13 cellular contexts compared by ENCODE assay signal in genomic region chr6:7647504-7647903, GRCh38. TPM values are rescaled to one million over a fixed set of nuclear protein-coding genes. Genes with fewer than 3 reads are reported as not detected.
DNase-seq lines count a peak whose midpoint lies in the region; ATAC-seq and TF ChIP-seq lines count a peak whose summit lies in the region.
"Had no signal": no experiment of that assay in that cellular context is flagged by ENCODE, and none has a peak within 500 bp of the region (broad histone marks: within the 10 kb centered on the region; RNA-seq: fewer than 3 reads in every experiment).

No MANE protein-coding gene starts in this region.

- DNase-seq in GM13976 (ENCODE audit: low spot score) (peak; percentile 43), OCI-M2 (lab: John Stamatoyannopoulos, UW; ENCODE audit: unreplicated experiment) (no peak), hippocampal formation (lab: John Stamatoyannopoulos, UW) (no peak), epidermal melanocyte (ENCODE audit: insufficient read length, low spot score) (no peak)
- no peak for DNase-seq in activated T-helper 2 cell treated with anti-CD3 and anti-CD28 coated beads, Interferon-gamma antibody, Interleukin-2, Interleukin-4, amounts not matched to agents 10 μg/mL and 5 μg/mL and 100 μg/mL, durations not matched to agents 14 hours and 24 hours and 36 hours (ENCODE audit: low spot score)
- DNase-seq: activated B cell treated with CpG ODN at 0.5 μM for 24 hours, anterior cingulate cortex, endodermal cell, NCI-H2171 had no signal

- intact Hi-C loops in activated T-helper 2 cell treated with anti-CD3 and anti-CD28 coated beads, Interferon-gamma antibody, Interleukin-2, Interleukin-4, amounts not matched to agents 10 μg/mL and 5 μg/mL and 100 μg/mL, durations not matched to agents 14 hours and 24 hours and 36 hours (cut with micrococcal nuclease): no loop called here

- H3K27me3 Mint-ChIP-seq in activated T-helper 2 cell treated with anti-CD3 and anti-CD28 coated beads, Interferon-gamma antibody, Interleukin-2, Interleukin-4, amounts not matched to agents 10 μg/mL and 5 μg/mL and 100 μg/mL, durations not matched to agents 14 hours and 24 hours and 36 hours (ENCODE audit: low read depth): peaks cover 12% of the 10 kb centered on the region

- H3K9me3 Mint-ChIP-seq in activated T-helper 2 cell treated with anti-CD3 and anti-CD28 coated beads, Interferon-gamma antibody, Interleukin-2, Interleukin-4, amounts not matched to agents 10 μg/mL and 5 μg/mL and 100 μg/mL, durations not matched to agents 14 hours and 24 hours and 36 hours: no peaks in the 10 kb centered on the region
- H3K9me3 Mint-ChIP-seq: activated B cell treated with CpG ODN at 0.5 μM for 24 hours, endodermal cell, mesothelial cell of epicardium had no signal

- TF ChIP-seq CTCF in GM13976 (IDR thresholded peaks at IDR 0.05; ENCODE audit: borderline replicate concordance, control extremely low read depth, extremely low read depth, insufficient read depth, missing control alignments): no peak

- peaks cover 20% of the 10 kb centered on the region for H3K4me1 Mint-ChIP-seq in activated T-helper 2 cell treated with anti-CD3 and anti-CD28 coated beads, Interferon-gamma antibody, Interleukin-2, Interleukin-4, amounts not matched to agents 10 μg/mL and 5 μg/mL and 100 μg/mL, durations not matched to agents 14 hours and 24 hours and 36 hours (ENCODE audit: low read depth)
- H3K4me1 Mint-ChIP-seq: endodermal cell, mesothelial cell of epicardium had no signal

- H3K27ac Mint-ChIP-seq in activated T-helper 2 cell treated with anti-CD3 and anti-CD28 coated beads, Interferon-gamma antibody, Interleukin-2, Interleukin-4, amounts not matched to agents 10 μg/mL and 5 μg/mL and 100 μg/mL, durations not matched to agents 14 hours and 24 hours and 36 hours: peak overlapping the region; percentile 35
- H3K27ac Mint-ChIP-seq: activated B cell treated with CpG ODN at 0.5 μM for 24 hours, endodermal cell, mesothelial cell of epicardium had no signal

- in situ Hi-C loops in GM13976 (cut with MboI; ENCODE audit: low sequenced_read_pairs, unreplicated experiment): no loop called here

- no peaks in the 10 kb centered on the region for H3K36me3 Mint-ChIP-seq in activated T-helper 2 cell treated with anti-CD3 and anti-CD28 coated beads, Interferon-gamma antibody, Interleukin-2, Interleukin-4, amounts not matched to agents 10 μg/mL and 5 μg/mL and 100 μg/mL, durations not matched to agents 14 hours and 24 hours and 36 hours (ENCODE audit: low read depth)
- H3K36me3 Mint-ChIP-seq: mesothelial cell of epicardium had no signal

- H3K4me3 Mint-ChIP-seq in activated T-helper 2 cell treated with anti-CD3 and anti-CD28 coated beads, Interferon-gamma antibody, Interleukin-2, Interleukin-4, amounts not matched to agents 10 μg/mL and 5 μg/mL and 100 μg/mL, durations not matched to agents 14 hours and 24 hours and 36 hours (ENCODE audit: low read depth): no peak overlapping the region
- H3K4me3 Mint-ChIP-seq: activated B cell treated with CpG ODN at 0.5 μM for 24 hours, endodermal cell, mesothelial cell of epicardium had no signal

- ATAC-seq in GM19043 (IDR thresholded peaks at IDR 0.05; ENCODE audit: low read depth, unreplicated experiment) (peak; percentile 56), HG03095 (IDR thresholded peaks at IDR 0.05; ENCODE audit: unreplicated experiment) (peak; percentile 60), HG03135 (IDR thresholded peaks at IDR 0.05; ENCODE audit: unreplicated experiment) (no peak)

RNA-seq across cellular contexts. Expression of gene SNRNP48, which starts 57.5 kb away (rescaled TPM):
- total RNA-seq in activated T-helper 2 cell treated with anti-CD3 and anti-CD28 coated beads, Interferon-gamma antibody, Interleukin-2, Interleukin-4, amounts not matched to agents 10 μg/mL and 5 μg/mL and 100 μg/mL, durations not matched to agents 14 hours and 24 hours and 36 hours: 16.8 and 17.7 TPM in 2 replicates
